ENCODE assay signal across 19 cellular contexts in genomic region chr12:114152066-114152465, GRCh38.
A peak's percentile ranks its signal among the peaks of the same experiment; 100 is the strongest.
DNase-seq lines count a peak whose midpoint lies in the region; ATAC-seq and TF ChIP-seq lines count a peak whose summit lies in the region.
"Had no signal": no experiment of that assay in that cellular context is flagged by ENCODE, and none has a peak within 500 bp of the region (broad histone marks: within the 10 kb centered on the region; RNA-seq: fewer than 3 reads in every experiment).

No MANE protein-coding gene starts in this region.

- H2AK5ac ChIP-seq in mesendoderm (ENCODE audit: low read length), result no peak overlapping the region

- peaks cover 25% of the 10 kb centered on the region for H3K4me1 Mint-ChIP-seq in endodermal cell
- H3K4me1 Mint-ChIP-seq: B cell had no signal

- no peak for DNase-seq in right cardiac atrium
- no peak for DNase-seq in Right ventricle myocardium inferior (ENCODE audit: missing footprints)
- DNase-seq in endodermal cell, result peak; percentile 88
- DNase-seq in mesendoderm, result peak; percentile 95
- DNase-seq in SKM-1 treated with dmso at 0.1 percent for 144 hours (lab: John Stamatoyannopoulos, UW; ENCODE audit: unreplicated experiment), result no peak
- no peak for DNase-seq in stimulated activated CD4-positive, alpha-beta T cell treated with anti-CD3 and anti-CD28 coated beads, Interleukin-12 subunit alpha, Interleukin-12 subunit beta, amount 100 ng/mL, for 4 hours
- no peak for DNase-seq in NCI-H226
- DNase-seq: 8988T; AML-193; Caco-2; Calu3; CD4-positive, alpha-beta T cell; CD8-positive, alpha-beta T cell; GDM1 had no signal

- H3K4me3 Mint-ChIP-seq in endodermal cell, result no peak overlapping the region
- H3K4me3 Mint-ChIP-seq: B cell; CD4-positive, alpha-beta T cell; CD8-positive, alpha-beta T cell had no signal

- no peak overlapping the region for H2BK15ac ChIP-seq in mesendoderm (replicated peaks; ENCODE audit: low read depth)

- no peak overlapping the region for H2BK5ac ChIP-seq in mesendoderm (ENCODE audit: low read length)

- intact Hi-C loops in right cardiac atrium (cut with DNase I), result no loop called here
- intact Hi-C loops in Right ventricle myocardium inferior (cut with DNase I), result no loop called here

- H3K4me1 ChIP-seq in right cardiac atrium (ENCODE audit: control insufficient read depth, insufficient read depth, low read length) (no peaks in the 10 kb centered on the region), HUES6 (ENCODE audit: control insufficient read depth, insufficient read depth, low read length) (no peaks in the 10 kb centered on the region; the same call in 1 of the 2 replicates), endodermal cell (ENCODE audit: control insufficient read depth, insufficient read depth, low read length) (peaks cover 16% of the 10 kb centered on the region), mesendoderm (ENCODE audit: control insufficient read depth, low read depth, low read length) (no peaks in the 10 kb centered on the region)
- H3K4me1 ChIP-seq: BLaER1 treated with 17β-estradiol and CSF1 and Interleukin-3, amounts not matched to agents 10 nM and 100 nM; Caco-2 had no signal

- H3K79me2 ChIP-seq in mesendoderm (ENCODE audit: control insufficient read depth, insufficient read depth, low read length), result no peaks in the 10 kb centered on the region

- no peak overlapping the region for H3K23ac ChIP-seq in mesendoderm (ENCODE audit: low read length)

- H4K5ac ChIP-seq in mesendoderm (ENCODE audit: low read length), result no peak overlapping the region

- TF ChIP-seq CTCF in endodermal cell (conservative IDR thresholded peaks at IDR 0.05), result no peak

- H3K4ac ChIP-seq in mesendoderm (ENCODE audit: low read depth, low read length), result no peak overlapping the region

- H3K9ac ChIP-seq in HUES6 (ENCODE audit: low read length) (peak overlapping the region; percentile 46), endodermal cell (ENCODE audit: extremely low read depth, low read length, poor library complexity, severe bottlenecking) (no peak overlapping the region), mesendoderm (ENCODE audit: low read length) (no peak overlapping the region)
- H3K9ac ChIP-seq: BLaER1 treated with 17β-estradiol and CSF1 and Interleukin-3, amounts not matched to agents 10 nM and 100 nM had no signal

- H3K56ac ChIP-seq in mesendoderm (ENCODE audit: low read length), result no peak overlapping the region

- no peak overlapping the region for H3K18ac ChIP-seq in mesendoderm (ENCODE audit: low read length)

- 3% methylated on average over 1 of the region's 1 CpG for WGBS in right cardiac atrium
- WGBS in endodermal cell (ENCODE audit: insufficient coverage in 1 of 2, insufficient read length in 1 of 2), 2 experiments, result 19% methylated on average over 1 of the region's 1 CpG; no CpG with 5 or more reads in 1 of the 2 experiments
- WGBS in mesendoderm (ENCODE audit: extremely low coverage, insufficient coverage, low lambda C conversion rate), result no CpG with 5 or more reads among the region's 1 CpG

- no peaks in the 10 kb centered on the region for H3K79me1 ChIP-seq in mesendoderm (ENCODE audit: low read length)

- no peak overlapping the region for H4K8ac ChIP-seq in mesendoderm (ENCODE audit: low read depth, low read length)

- H3K27ac ChIP-seq in right cardiac atrium (ENCODE audit: low read length) (no peak overlapping the region), HUES6 (ENCODE audit: low read depth, low read length) (no peak overlapping the region), endodermal cell (ENCODE audit: low read depth, low read length) (no peak overlapping the region), mesendoderm (ENCODE audit: low read depth, low read length) (no peak overlapping the region)
- H3K27ac ChIP-seq: BLaER1 treated with 17β-estradiol and CSF1 and Interleukin-3, amounts not matched to agents 10 nM and 100 nM; C4-2B had no signal

- peaks cover 37% of the 10 kb centered on the region for H3K27me3 Mint-ChIP-seq in endodermal cell (ENCODE audit: insufficient read depth)

- ATAC-seq in right cardiac atrium, result peak; percentile 11 to 28
- ATAC-seq in Right ventricle myocardium inferior, result no peak
- ATAC-seq: CD8-positive, alpha-beta T cell; GM12878 had no signal

- H3K4me3 ChIP-seq in right cardiac atrium (ENCODE audit: low read length), result no peak overlapping the region
- no peak overlapping the region for H3K4me3 ChIP-seq in HUES6 (ENCODE audit: low read depth, low read length)
- H3K4me3 ChIP-seq in endodermal cell (ENCODE audit: low read length), result no peak overlapping the region
- H3K4me3 ChIP-seq in mesendoderm (ENCODE audit: low read length), result no peak overlapping the region
- H3K4me3 ChIP-seq: BLaER1 treated with 17β-estradiol and CSF1 and Interleukin-3, amounts not matched to agents 10 nM and 100 nM; GM12878 had no signal

- H3K4me2 ChIP-seq in mesendoderm (ENCODE audit: low read length), result no peak overlapping the region
- H3K4me2 ChIP-seq: BLaER1 treated with 17β-estradiol and CSF1 and Interleukin-3, amounts not matched to agents 10 nM and 100 nM had no signal

- H3K9me3 Mint-ChIP-seq in endodermal cell, result no peaks in the 10 kb centered on the region
- H3K9me3 Mint-ChIP-seq: CD4-positive, alpha-beta T cell; CD8-positive, alpha-beta T cell had no signal

- no peak overlapping the region for H3K27ac Mint-ChIP-seq in endodermal cell
- H3K27ac Mint-ChIP-seq: B cell; CD4-positive, alpha-beta T cell; CD8-positive, alpha-beta T cell had no signal

- no peaks in the 10 kb centered on the region for H3K36me3 Mint-ChIP-seq in endodermal cell (ENCODE audit: low read depth)
- H3K36me3 Mint-ChIP-seq: CD8-positive, alpha-beta T cell had no signal

- H3K27me3 ChIP-seq in right cardiac atrium (ENCODE audit: control insufficient read depth, insufficient read depth), result no peaks in the 10 kb centered on the region
- H3K27me3 ChIP-seq in HUES6 (ENCODE audit: control insufficient read depth, insufficient read depth, low read length), result peaks cover 74% of the 10 kb centered on the region
- peaks cover 46% of the 10 kb centered on the region for H3K27me3 ChIP-seq in endodermal cell (ENCODE audit: control insufficient read depth, insufficient read depth, low read length, poor library complexity, severe bottlenecking)
- H3K27me3 ChIP-seq in mesendoderm (ENCODE audit: insufficient read depth, low read length, poor library complexity), result no peaks in the 10 kb centered on the region
- H3K27me3 ChIP-seq: BLaER1 treated with 17β-estradiol and CSF1 and Interleukin-3, amounts not matched to agents 10 nM and 100 nM had no signal

- H3K9me3 ChIP-seq in right cardiac atrium (ENCODE audit: control insufficient read depth, low read length), result no peaks in the 10 kb centered on the region
- H3K9me3 ChIP-seq in HUES6 (ENCODE audit: control insufficient read depth, insufficient read depth, low read depth, low read length), result no peaks in the 10 kb centered on the region
- no peaks in the 10 kb centered on the region for H3K9me3 ChIP-seq in endodermal cell (ENCODE audit: control insufficient read depth, low read length)
- H3K9me3 ChIP-seq: BLaER1 treated with 17β-estradiol and CSF1 and Interleukin-3, amounts not matched to agents 10 nM and 100 nM; Caco-2 had no signal

- H3K36me3 ChIP-seq in HUES6 (ENCODE audit: control insufficient read depth, insufficient read depth, low read length), result no peaks in the 10 kb centered on the region
- H3K36me3 ChIP-seq in endodermal cell (ENCODE audit: control insufficient read depth, insufficient read depth, low read length), result no peaks in the 10 kb centered on the region
- no peaks in the 10 kb centered on the region for H3K36me3 ChIP-seq in mesendoderm (ENCODE audit: control insufficient read depth, insufficient read depth, low read length)
- H3K36me3 ChIP-seq: BLaER1 treated with 17β-estradiol and CSF1 and Interleukin-3, amounts not matched to agents 10 nM and 100 nM had no signal

- no peak overlapping the region for H2BK120ac ChIP-seq in mesendoderm (ENCODE audit: low read depth, low read length)

Comparison
In these comparisons a context has a peak if more than half of its experiments do, and no peak if none do; other contexts are left out.
1. DNase-seq: peak in endodermal cell (single experiment) and mesendoderm (single experiment); none in right cardiac atrium (0 of 3), Right ventricle myocardium inferior (single experiment), SKM-1 treated with dmso at 0.1 percent for 144 hours (single experiment), stimulated activated CD4-positive, alpha-beta T cell treated with anti-CD3 and anti-CD28 coated beads, Interleukin-12 subunit alpha, Interleukin-12 subunit beta, amount 100 ng/mL, for 4 hours (single experiment) and NCI-H226 (single experiment).